Comparison of ENCODE assay signal across 8 cellular contexts in genomic region chr22:36486619-36487384, GRCh38.
A peak's percentile ranks its signal among the peaks of the same experiment; 100 is the strongest.
DNase-seq lines count a peak whose midpoint lies in the region; ATAC-seq and TF ChIP-seq lines count a peak whose summit lies in the region.
"Had no signal": no experiment of that assay in that cellular context is flagged by ENCODE, and none has a peak within 500 bp of the region (broad histone marks: within the 10 kb centered on the region; RNA-seq: fewer than 3 reads in every experiment).

No MANE protein-coding gene starts in this region.

- ATAC-seq in GM21723 (IDR thresholded peaks at IDR 0.05; ENCODE audit: unreplicated experiment): no peak
- ATAC-seq in HG03280 (IDR thresholded peaks at IDR 0.05; ENCODE audit: unreplicated experiment): no peak

- no peak overlapping the region for H3K4me3 ChIP-seq in GM12865 (ENCODE audit: low read depth, low read length)

- DNase-seq in GM12865 (ENCODE audit: low read depth) (peak; percentile 55), OCI-M1 (lab: John Stamatoyannopoulos, UW) (peak; percentile 66), iris pigment epithelial cell (ENCODE audit: low read depth) (peak; percentile 60)
- peak; percentile 83 for DNase-seq in activated effector memory CD4-positive, alpha-beta T cell treated with anti-CD3 and anti-CD28 coated beads, Interleukin-2, amount 50 U/mL, for 16 hours
- peak; percentile 51 for DNase-seq in stimulated activated CD8-positive, alpha-beta memory T cell treated with anti-CD3 and anti-CD28 coated beads, Interleukin-4, amount 100 ng/mL, for 24 hours (ENCODE audit: low read depth)
- DNase-seq: activated naive CD8-positive, alpha-beta T cell treated with anti-CD3 and anti-CD28 coated beads, Interleukin-2, amount 10 ng/mL, durations not matched to agents 7 days and 5 days had no signal

- TF ChIP-seq CTCF in GM12865 (IDR thresholded peaks at IDR 0.05; ENCODE audit: insufficient read depth, low read depth, low read length, missing control alignments): peak; percentile 50
